Comparison of ENCODE assay signal across 12 cellular contexts in genomic region chr1:93567255-93567918, GRCh38.
DNase-seq lines count a peak whose midpoint lies in the region; ATAC-seq and TF ChIP-seq lines count a peak whose summit lies in the region.
"Had no signal": no experiment of that assay in that cellular context is flagged by ENCODE, and none has a peak within 500 bp of the region (broad histone marks: within the 10 kb centered on the region; RNA-seq: fewer than 3 reads in every experiment).

No MANE protein-coding gene starts in this region.

- H3K36me3 ChIP-seq in PC-3 (ENCODE audit: low read depth, low read length): peaks cover 86% of the 10 kb centered on the region
- H3K36me3 ChIP-seq in mucosa of descending colon (ENCODE audit: low read depth): no peaks in the 10 kb centered on the region

- intact Hi-C loops in PC-3 (cut with micrococcal nuclease) (no loop called here), mucosa of descending colon (cut with DNase I, micrococcal nuclease) (no loop called here), Calu3 (cut with micrococcal nuclease; ENCODE audit: unreplicated experiment) (no loop called here)

- H3K4me2 ChIP-seq in PC-3 (ENCODE audit: low read length): no peak overlapping the region

- BruUV-seq in PC-3 (replicated peaks; lab: Mats Ljungman, UMichigan) (no TSS peak), Calu3 (replicated peaks; lab: Mats Ljungman, UMichigan) (no TSS peak)

- CTCF ChIA-PET in PC-3 (lab: Charles Lee) (no interaction called here), Calu3 (lab: Charles Lee) (interaction anchor here (1.1 kb wide), 1 partner anchor 13 kb away, joined by 4 read pairs; no protein-coding TSS in a partner anchor)

- H3F3A ChIP-seq in PC-3 (ENCODE audit: low read length, unreplicated experiment): peaks cover 10% of the 10 kb centered on the region

- H3K9me2 ChIP-seq in PC-3 (replicated peaks; ENCODE audit: low read length): no peaks in the 10 kb centered on the region

- H3K79me2 ChIP-seq in PC-3 (ENCODE audit: low read length): peaks cover 8% of the 10 kb centered on the region; the same call in 1 of the 2 replicates

- H3K9ac ChIP-seq in PC-3 (ENCODE audit: low read length): no peak overlapping the region

- H4K20me1 ChIP-seq in PC-3 (ENCODE audit: low read length): peaks cover 4% of the 10 kb centered on the region; the same call in 1 of the 2 replicates

- no peak overlapping the region for H3K4me3 ChIP-seq in PC-3 (ENCODE audit: low read length)
- no peak overlapping the region for H3K4me3 ChIP-seq in mucosa of descending colon

- POLR2A ChIA-PET in PC-3 (lab: Charles Lee; ENCODE audit: unreplicated experiment): no interaction called here

- TF ChIP-seq POLR2A in erythroblast (IDR thresholded peaks at IDR 0.05; ENCODE audit: low read length): no peak

- H3K4me1 ChIP-seq in PC-3 (ENCODE audit: insufficient read depth, low read length) (no peaks in the 10 kb centered on the region), mucosa of descending colon (ENCODE audit: low read depth) (peaks cover 4% of the 10 kb centered on the region)

- ATAC-seq in PC-3: peak; percentile 67
- peak; percentile 82 for ATAC-seq in mucosa of descending colon
- ATAC-seq in stimulated activated effector memory CD8-positive, alpha-beta T cell treated with anti-CD3 and anti-CD28 coated beads, Interleukin-12 subunit alpha, Interleukin-12 subunit beta, amount 100 ng/mL, for 72 hours: no peak

- no peaks in the 10 kb centered on the region for H3K9me3 Mint-ChIP-seq in Calu3 (ENCODE audit: low read depth, unreplicated experiment)
- no peaks in the 10 kb centered on the region for H3K9me3 Mint-ChIP-seq in stimulated activated effector memory CD8-positive, alpha-beta T cell treated with anti-CD3 and anti-CD28 coated beads, Interleukin-12 subunit alpha, Interleukin-12 subunit beta, amount 100 ng/mL, for 72 hours
- H3K9me3 Mint-ChIP-seq: activated naive CD4-positive, alpha-beta T cell treated with anti-CD3 and anti-CD28 coated beads, Interleukin-2, amount 50 U/mL, for 72 hours; CD4-positive, alpha-beta T cell had no signal

- no peak overlapping the region for H3K27ac Mint-ChIP-seq in Calu3 (ENCODE audit: unreplicated experiment)
- H3K27ac Mint-ChIP-seq in stimulated activated effector memory CD8-positive, alpha-beta T cell treated with anti-CD3 and anti-CD28 coated beads, Interleukin-12 subunit alpha, Interleukin-12 subunit beta, amount 100 ng/mL, for 72 hours: no peak overlapping the region
- H3K27ac Mint-ChIP-seq: activated naive CD4-positive, alpha-beta T cell treated with anti-CD3 and anti-CD28 coated beads, Interleukin-2, amount 50 U/mL, for 72 hours; CD4-positive, alpha-beta T cell had no signal

- H3K36me3 Mint-ChIP-seq in Calu3 (ENCODE audit: insufficient read depth, unreplicated experiment): peaks cover 60% of the 10 kb centered on the region
- H3K36me3 Mint-ChIP-seq in stimulated activated effector memory CD8-positive, alpha-beta T cell treated with anti-CD3 and anti-CD28 coated beads, Interleukin-12 subunit alpha, Interleukin-12 subunit beta, amount 100 ng/mL, for 72 hours: no peaks in the 10 kb centered on the region
- H3K36me3 Mint-ChIP-seq: activated naive CD4-positive, alpha-beta T cell treated with anti-CD3 and anti-CD28 coated beads, Interleukin-2, amount 50 U/mL, for 72 hours had no signal

- TF ChIP-seq CTCF in PC-3 (conservative IDR thresholded peaks at IDR 0.05; ENCODE audit: low read depth, low read length): no peak
- TF ChIP-seq CTCF in mucosa of descending colon (IDR thresholded peaks at IDR 0.05): no peak
- no peak for TF ChIP-seq CTCF in Calu3 (IDR thresholded peaks at IDR 0.05; ENCODE audit: unreplicated experiment)

- DNase-seq in AG08396 (ENCODE audit: low spot score): peak; percentile 45
- DNase-seq in PC-3: peak; percentile 52
- peak; percentile 87 to 92 for DNase-seq in erythroblast (lab: John Stamatoyannopoulos, UW)
- no peak for DNase-seq in mucosa of descending colon
- DNase-seq in Calu3: no peak
- DNase-seq in stimulated activated effector memory CD8-positive, alpha-beta T cell treated with anti-CD3 and anti-CD28 coated beads, Interleukin-12 subunit alpha, Interleukin-12 subunit beta, amount 100 ng/mL, for 72 hours (ENCODE audit: low spot score in 2 of 2): no peak
- no peak for DNase-seq in DMS 273 (lab: John Stamatoyannopoulos, UW; ENCODE audit: unreplicated experiment)
- DNase-seq in hippocampal formation (lab: John Stamatoyannopoulos, UW): no peak
- DNase-seq: CD4-positive, alpha-beta T cell; KBM-7; SW 1271 had no signal

- H3K4me1 Mint-ChIP-seq in Calu3 (ENCODE audit: low read depth, unreplicated experiment): peaks cover 23% of the 10 kb centered on the region
- no peaks in the 10 kb centered on the region for H3K4me1 Mint-ChIP-seq in stimulated activated effector memory CD8-positive, alpha-beta T cell treated with anti-CD3 and anti-CD28 coated beads, Interleukin-12 subunit alpha, Interleukin-12 subunit beta, amount 100 ng/mL, for 72 hours

- no peak overlapping the region for H3K4me3 Mint-ChIP-seq in Calu3 (ENCODE audit: low read depth, unreplicated experiment)
- H3K4me3 Mint-ChIP-seq in stimulated activated effector memory CD8-positive, alpha-beta T cell treated with anti-CD3 and anti-CD28 coated beads, Interleukin-12 subunit alpha, Interleukin-12 subunit beta, amount 100 ng/mL, for 72 hours: no peak overlapping the region
- H3K4me3 Mint-ChIP-seq: CD4-positive, alpha-beta T cell had no signal

- H3K9me3 ChIP-seq in PC-3 (ENCODE audit: low read length) (no peaks in the 10 kb centered on the region), mucosa of descending colon (no peaks in the 10 kb centered on the region)

- no peaks in the 10 kb centered on the region for H3K27me3 Mint-ChIP-seq in Calu3 (ENCODE audit: unreplicated experiment)
- H3K27me3 Mint-ChIP-seq: CD4-positive, alpha-beta T cell had no signal

- no peak overlapping the region for H2AFZ ChIP-seq in PC-3 (ENCODE audit: low read length)

- no peak overlapping the region for H3K27ac ChIP-seq in PC-3 (ENCODE audit: low read length)

- H3K27me3 ChIP-seq in PC-3 (ENCODE audit: low read length): no peaks in the 10 kb centered on the region

Comparison
In these comparisons a context has a peak if more than half of its experiments do, and no peak if none do; other contexts are left out.
1. DNase-seq: peak in AG08396 (single experiment), PC-3 (single experiment) and erythroblast (2 of 2); none in mucosa of descending colon (0 of 3), Calu3 (single experiment), stimulated activated effector memory CD8-positive, alpha-beta T cell treated with anti-CD3 and anti-CD28 coated beads, Interleukin-12 subunit alpha, Interleukin-12 subunit beta, amount 100 ng/mL, for 72 hours (0 of 2), DMS 273 (single experiment) and hippocampal formation (0 of 2).